In the genomic region with DNA sequence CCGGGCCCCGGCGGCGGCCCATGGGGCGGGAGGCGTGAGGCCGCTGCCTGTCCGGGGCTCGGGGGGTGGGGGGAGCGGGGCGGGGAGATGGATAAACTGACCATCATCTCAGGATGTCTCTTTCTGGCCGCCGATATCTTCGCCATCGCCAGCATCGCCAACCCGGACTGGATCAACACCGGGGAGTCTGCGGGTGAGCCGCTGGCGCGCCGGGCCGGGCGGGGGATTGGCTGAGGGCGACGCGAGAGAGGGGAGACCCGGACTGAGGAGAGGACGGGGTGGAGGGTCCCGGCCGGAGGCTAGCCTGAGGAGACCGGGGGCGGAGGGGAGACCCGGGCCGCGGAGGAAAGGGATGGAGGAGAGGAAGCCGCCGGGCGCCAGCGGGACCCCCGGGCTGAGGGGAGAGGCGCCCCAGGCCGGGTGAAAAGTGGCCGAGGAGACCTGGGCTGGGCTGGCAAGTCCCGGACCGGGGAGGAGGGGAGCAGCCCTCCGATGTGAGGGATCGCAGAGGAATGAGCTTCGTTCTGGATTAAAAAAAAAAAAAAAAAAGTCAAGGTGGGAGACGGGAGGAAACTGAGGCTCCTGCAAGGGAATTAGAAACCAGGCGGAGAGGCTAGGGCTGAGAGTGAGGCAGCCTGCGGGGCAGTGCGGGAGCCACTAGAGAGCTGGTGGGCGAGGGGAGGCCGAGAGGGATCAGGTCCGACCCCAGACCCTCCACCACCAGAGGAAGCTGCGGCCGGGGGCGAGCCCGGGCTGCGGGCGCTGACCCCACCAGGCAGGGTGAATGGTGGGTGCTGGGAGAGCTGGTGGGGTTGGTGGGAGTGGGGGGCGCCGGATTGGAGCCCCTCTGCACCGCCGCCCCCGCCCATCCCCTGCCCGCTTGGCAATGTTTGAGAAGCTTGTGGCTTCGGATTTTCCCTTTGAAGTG, we compare ENCODE assay signal across 9 cellular contexts. TPM values are rescaled to one million over a fixed set of nuclear protein-coding genes. Genes with fewer than 3 reads are reported as not detected.
DNase-seq lines count a peak whose midpoint lies in the region; ATAC-seq and TF ChIP-seq lines count a peak whose summit lies in the region.
"Had no signal": no experiment of that assay in that cellular context is flagged by ENCODE, and none has a peak within 500 bp of the region (broad histone marks: within the 10 kb centered on the region; RNA-seq: fewer than 3 reads in every experiment).

No MANE protein-coding gene starts in this region.

- H3K36me3 ChIP-seq in BE2C = no peaks in the 10 kb centered on the region
- H3K36me3 ChIP-seq in Peyer's patch = no peaks in the 10 kb centered on the region
- H3K36me3 ChIP-seq in breast epithelium = no peaks in the 10 kb centered on the region

- peak; percentile 10 for ATAC-seq in GM21515 (IDR thresholded peaks at IDR 0.05; ENCODE audit: unreplicated experiment)

- DNase-seq in BE2C (peak; percentile 53), Peyer's patch (peak; percentile 20 to 58 (median 50)), breast epithelium (ENCODE audit: low spot score in 2 of 2) (no peak), NCI-H2107 treated with DMSO at 0.1 percent for 48 hours (lab: John Stamatoyannopoulos, UW; ENCODE audit: unreplicated experiment) (no peak), HuH-7.5 (ENCODE audit: low spot score) (no peak)
- DNase-seq in stimulated activated CD4-positive, alpha-beta T cell treated with anti-CD3 and anti-CD28 coated beads, Interleukin-2, amount 100 ng/mL, for 48 hours = peak; percentile 8 to 33

- TF ChIP-seq POLR2A in Peyer's patch (IDR thresholded peaks at IDR 0.05) (no peak), breast epithelium (IDR thresholded peaks at IDR 0.05) (no peak)

- intact Hi-C loops in breast epithelium (cut with DNase I; ENCODE audit: low total_unique reads) = loop anchor here (10.0 kb wide), 1 partner anchor 286 kb away; a partner anchor contains a TSS

- H3K4me1 ChIP-seq in BE2C (no peaks in the 10 kb centered on the region; the same call in 1 of the 2 replicates), Peyer's patch (peaks cover 0 to 17% (median 4%) of the 10 kb centered on the region in 4 donors), breast epithelium (no peaks in the 10 kb centered on the region)

- no peaks in the 10 kb centered on the region for H3K9me3 ChIP-seq in BE2C
- H3K9me3 ChIP-seq in Peyer's patch = no peaks in the 10 kb centered on the region
- no peaks in the 10 kb centered on the region for H3K9me3 ChIP-seq in breast epithelium

- peak overlapping the region; percentile 83 for H3K4me3 ChIP-seq in BE2C (ENCODE audit: low read depth, low read length)
- H3K4me3 ChIP-seq in Peyer's patch = peak overlapping the region; percentile 81 to 99 (median 88)
- peak overlapping the region; percentile 85 to 96 (median 95) for H3K4me3 ChIP-seq in breast epithelium

- TF ChIP-seq CTCF in BE2C (IDR thresholded peaks at IDR 0.05; ENCODE audit: low read depth, low read length) (no peak), Peyer's patch (IDR thresholded peaks at IDR 0.05) (no peak), breast epithelium (IDR thresholded peaks at IDR 0.05) (no peak)

- H3K27ac ChIP-seq in Peyer's patch = peak overlapping the region; percentile 26 to 92 (median 80)
- H3K27ac ChIP-seq in breast epithelium = peak overlapping the region; percentile 66 to 91
- H3K27ac ChIP-seq in layer of hippocampus (ENCODE audit: low read depth, low read length) = peak overlapping the region; percentile 42

- H3K27me3 ChIP-seq in BE2C = no peaks in the 10 kb centered on the region
- H3K27me3 ChIP-seq in Peyer's patch = no peaks in the 10 kb centered on the region
- H3K27me3 ChIP-seq in breast epithelium = no peaks in the 10 kb centered on the region
- no peaks in the 10 kb centered on the region for H3K27me3 ChIP-seq in layer of hippocampus (ENCODE audit: control insufficient read depth, insufficient read depth, low read length)

RNA-seq across cellular contexts. Expression of a gene that starts 0.6 kb away (rescaled TPM):
- polyA plus RNA-seq in BE2C (2012; ENCODE audit: insufficient read depth, insufficient read length, low read depth) = 10.7 TPM
- 10 to 100 TPM in 3 of 4 donors, 1 to 10 TPM in 1; 9.9 to 28.0 (median 13.4) TPM for total RNA-seq in Peyer's patch
- total RNA-seq in breast epithelium = 10 to 100 TPM; 19.7 to 31.5 (median 29.5) TPM

RNA-seq across cellular contexts. Expression of a gene that starts 7.6 kb away (rescaled TPM):
- polyA plus RNA-seq in BE2C (2012; ENCODE audit: insufficient read depth, insufficient read length, low read depth) = not detected
- not detected for total RNA-seq in Peyer's patch
- total RNA-seq in breast epithelium = not detected
- total RNA-seq: pulmonary artery endothelial cell had no signal

RNA-seq across cellular contexts. Expression of a gene that starts 55.3 kb away (rescaled TPM):
- 341 TPM for polyA plus RNA-seq in BE2C (2012; ENCODE audit: insufficient read depth, insufficient read length, low read depth)
- total RNA-seq in Peyer's patch = 100 to 1,000 TPM; 193 to 309 (median 286) TPM
- 100 to 1,000 TPM; 142 to 177 (median 173) TPM for total RNA-seq in breast epithelium

Comparison
In these comparisons a context has a peak if more than half of its experiments do, and no peak if none do; other contexts are left out.
1. DNase-seq: peak in BE2C (single experiment), Peyer's patch (3 of 3) and stimulated activated CD4-positive, alpha-beta T cell treated with anti-CD3 and anti-CD28 coated beads, Interleukin-2, amount 100 ng/mL, for 48 hours (2 of 2); none in breast epithelium (0 of 2), NCI-H2107 treated with DMSO at 0.1 percent for 48 hours (single experiment) and HuH-7.5 (single experiment).
2. Peak in every context shown above with its lines, with median percentiles within 50 percentile points of each other: H3K4me3 ChIP-seq and H3K27ac ChIP-seq.